10 cellular contexts compared by ENCODE assay signal in the genomic region with DNA sequence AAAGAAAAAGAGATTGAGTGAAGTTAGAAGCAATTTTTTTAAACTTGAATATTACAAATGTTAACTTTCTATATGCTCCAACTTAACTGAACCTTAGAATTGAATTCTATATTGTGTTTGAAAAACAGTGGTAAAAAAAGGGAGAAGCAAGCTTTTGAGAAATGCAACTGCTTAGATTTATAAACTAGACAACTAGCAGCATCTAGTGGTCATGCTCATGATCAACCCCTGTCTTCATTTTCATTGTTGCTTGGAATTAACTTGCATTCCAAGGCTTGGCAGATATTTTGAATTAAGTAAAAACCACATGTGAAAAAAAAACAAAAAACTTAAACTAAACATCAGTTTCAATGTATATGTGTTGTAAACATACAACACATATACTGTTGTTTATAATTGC.
DNase-seq lines count a peak whose midpoint lies in the region; FAIRE-seq and TF ChIP-seq lines count a peak whose summit lies in the region.
"Had no signal": no experiment of that assay in that cellular context is flagged by ENCODE, and none has a peak within 500 bp of the region (broad histone marks: within the 10 kb centered on the region; RNA-seq: fewer than 3 reads in every experiment).

No MANE protein-coding gene starts in this region.

- no peaks in the 10 kb centered on the region for H3K9me1 ChIP-seq in keratinocyte (ENCODE audit: control insufficient read depth, extremely low read depth, insufficient read depth, low read length)

- H3K27ac ChIP-seq in WERI-Rb-1 (no peak overlapping the region), keratinocyte (ENCODE audit: control insufficient read depth, insufficient read depth, low read length) (no peak overlapping the region), Peyer's patch (no peak overlapping the region)

- DNase-seq in AG20443 (ENCODE audit: low spot score) (peak; percentile 32), HEK293T (ENCODE audit: extremely low spot score) (peak; percentile 27), WERI-Rb-1 (no peak), keratinocyte (ENCODE audit: low read depth, low spot score) (no peak), H54 (ENCODE audit: insufficient read length, low spot score) (no peak), Peyer's patch (no peak), DMS153 treated with DMSO at 0.1 percent for 48 hours (lab: John Stamatoyannopoulos, UW; ENCODE audit: unreplicated experiment) (no peak), NCI-H187 (lab: John Stamatoyannopoulos, UW) (no peak)
- DNase-seq: activated effector memory CD4-positive, alpha-beta T cell treated with Interleukin-2 at 50 U/mL for 16 hours; NCI-H2029 had no signal

- no peak for FAIRE-seq in keratinocyte (lab: Jason Lieb, UNC)
- no peak for FAIRE-seq in H54 (lab: Jason Lieb, UNC)

- H3K9ac ChIP-seq in keratinocyte (ENCODE audit: control insufficient read depth, extremely low read depth, insufficient read depth, low read length), result no peak overlapping the region

- no peaks in the 10 kb centered on the region for H3K27me3 ChIP-seq in WERI-Rb-1 (ENCODE audit: insufficient read depth, low read depth, severe bottlenecking)
- H3K27me3 ChIP-seq in keratinocyte (ENCODE audit: control insufficient read depth, extremely low read depth, insufficient read depth, low read length), result peaks cover 5% of the 10 kb centered on the region
- no peaks in the 10 kb centered on the region for H3K27me3 ChIP-seq in Peyer's patch

- H3K9me3 ChIP-seq in WERI-Rb-1 (ENCODE audit: severe bottlenecking), result no peaks in the 10 kb centered on the region
- H3K9me3 ChIP-seq in keratinocyte (ENCODE audit: control insufficient read depth, low read depth, low read length), result no peaks in the 10 kb centered on the region
- no peaks in the 10 kb centered on the region for H3K9me3 ChIP-seq in Peyer's patch

- TF ChIP-seq POLR2A in H54 (IDR thresholded peaks at IDR 0.05; ENCODE audit: low read depth, low read length), result no peak
- no peak for TF ChIP-seq POLR2A in Peyer's patch (IDR thresholded peaks at IDR 0.05)

- dilution Hi-C loops in keratinocyte (cut with MboI; ENCODE audit: extremely low pct_ligation_motif_present, low sequenced_read_pairs), result no loop called here

- H4K20me1 ChIP-seq in keratinocyte (ENCODE audit: control insufficient read depth, extremely low read depth, insufficient read depth, low read length), result no peaks in the 10 kb centered on the region

- H3K4me3 ChIP-seq in WERI-Rb-1 (ENCODE audit: low read depth, low read length) (no peak overlapping the region), keratinocyte (ENCODE audit: control insufficient read depth in 2 of 3, extremely low read depth in 1 of 3, insufficient read depth in 2 of 3, low read depth in 1 of 3, low read length in 3 of 3) (no peak overlapping the region), Peyer's patch (no peak overlapping the region)

- no peak overlapping the region for H3K4me2 ChIP-seq in keratinocyte (ENCODE audit: control insufficient read depth, extremely low read depth, insufficient read depth, low read depth, low read length)

- H3K36me3 ChIP-seq in WERI-Rb-1, result no peaks in the 10 kb centered on the region
- no peaks in the 10 kb centered on the region for H3K36me3 ChIP-seq in keratinocyte (ENCODE audit: control insufficient read depth in 2 of 2, extremely low read depth in 1 of 2, insufficient read depth in 2 of 2, low read length in 2 of 2)
- H3K36me3 ChIP-seq in Peyer's patch, result no peaks in the 10 kb centered on the region

- CTCF ChIA-PET in HEK293T (lab: Yijun Ruan, JAX), result no interaction called here

- peak; percentile 69 for TF ChIP-seq CTCF in WERI-Rb-1 (IDR thresholded peaks at IDR 0.05; ENCODE audit: low read depth, low read length)
- peak in 2 of 3 experiments; percentile 54 to 57 for TF ChIP-seq CTCF in keratinocyte (optimal IDR thresholded peaks at IDR 0.05 in 1 of 3, IDR thresholded peaks at IDR 0.05 in 1 of 3, conservative IDR thresholded peaks at IDR 0.05 in 1 of 3; ENCODE audit: extremely low read depth in 1 of 3, insufficient read depth in 2 of 3, low read length in 3 of 3)
- peak in 2 of 6 experiments; percentile 8 to 10 for TF ChIP-seq CTCF in Peyer's patch (IDR thresholded peaks at IDR 0.05)

- no peak overlapping the region for H2AFZ ChIP-seq in keratinocyte (ENCODE audit: control insufficient read depth, low read length)

- POLR2A ChIA-PET in HEK293T (lab: Yijun Ruan, JAX), result no interaction called here

- H3K4me1 ChIP-seq in keratinocyte (ENCODE audit: control insufficient read depth, extremely low read depth, insufficient read depth, low read length) (no peaks in the 10 kb centered on the region), Peyer's patch (no peaks in the 10 kb centered on the region)

- H3K79me2 ChIP-seq in keratinocyte (ENCODE audit: control insufficient read depth, insufficient read depth, low read length), result no peaks in the 10 kb centered on the region

TF ChIP-seq in HEK293T, 16 proteins besides CTCF, POLR2A, EP300 and RAD21:
- TF ChIP-seq ELF4 (IDR thresholded peaks at IDR 0.05), result no peak
- no peak for TF ChIP-seq ZNF384 (IDR thresholded peaks at IDR 0.05)
- no peak for TF ChIP-seq CTBP1 (IDR thresholded peaks at IDR 0.05; ENCODE audit: borderline replicate concordance)
- no peak for TF ChIP-seq SUZ12 (IDR thresholded peaks at IDR 0.05)
- no peak for TF ChIP-seq NFRKB (IDR thresholded peaks at IDR 0.05)
- no peak for TF ChIP-seq FOXK2 (IDR thresholded peaks at IDR 0.05)
- no peak for TF ChIP-seq FOXA1 (IDR thresholded peaks at IDR 0.05)
- TF ChIP-seq PKNOX1 (IDR thresholded peaks at IDR 0.05), result no peak
- TF ChIP-seq SP1 (IDR thresholded peaks at IDR 0.05), result no peak

Comparison
In these comparisons a context has a peak if more than half of its experiments do, and no peak if none do; other contexts are left out.
1. DNase-seq: peak in AG20443 (single experiment) and HEK293T (single experiment); none in WERI-Rb-1 (single experiment), keratinocyte (single experiment), H54 (single experiment), Peyer's patch (0 of 3), DMS153 treated with DMSO at 0.1 percent for 48 hours (single experiment) and NCI-H187 (0 of 2).